In the genomic region with DNA sequence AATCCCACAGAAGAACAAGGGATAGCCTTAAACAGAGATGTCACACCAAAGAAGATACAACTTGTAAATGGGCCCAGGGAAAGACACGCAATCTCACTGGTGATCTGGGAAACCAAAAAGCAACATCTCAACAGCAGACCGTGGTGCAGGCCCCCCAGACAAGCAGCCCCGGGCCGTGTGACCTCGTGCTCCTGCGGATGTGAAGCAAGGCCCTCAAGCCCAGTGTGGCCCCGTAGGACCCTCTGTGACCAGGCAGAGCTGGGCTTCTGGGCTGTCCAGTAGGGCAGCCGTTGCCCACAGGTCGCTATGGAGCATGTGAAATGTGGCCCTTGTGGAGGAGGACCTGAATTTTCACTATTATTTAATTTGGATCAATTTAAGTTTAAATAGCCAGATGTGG, we compare ENCODE assay signal across 1 cellular context.
TF ChIP-seq lines count a peak whose summit lies in the region.

No MANE protein-coding gene starts in this region.

TF ChIP-seq in WTC11, 78 proteins besides CTCF, POLR2A, EP300 and RAD21:
- TF ChIP-seq, protein P1, sequence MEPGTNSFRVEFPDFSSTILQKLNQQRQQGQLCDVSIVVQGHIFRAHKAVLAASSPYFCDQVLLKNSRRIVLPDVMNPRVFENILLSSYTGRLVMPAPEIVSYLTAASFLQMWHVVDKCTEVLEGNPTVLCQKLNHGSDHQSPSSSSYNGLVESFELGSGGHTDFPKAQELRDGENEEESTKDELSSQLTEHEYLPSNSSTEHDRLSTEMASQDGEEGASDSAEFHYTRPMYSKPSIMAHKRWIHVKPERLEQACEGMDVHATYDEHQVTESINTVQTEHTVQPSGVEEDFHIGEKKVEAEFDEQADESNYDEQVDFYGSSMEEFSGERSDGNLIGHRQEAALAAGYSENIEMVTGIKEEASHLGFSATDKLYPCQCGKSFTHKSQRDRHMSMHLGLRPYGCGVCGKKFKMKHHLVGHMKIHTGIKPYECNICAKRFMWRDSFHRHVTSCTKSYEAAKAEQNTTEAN (CRISPR knock-in tag; IDR thresholded peaks at IDR 0.05) = no peak
- TF ChIP-seq CREM (CRISPR knock-in tag; IDR thresholded peaks at IDR 0.05) (no peak), GTF2I (CRISPR knock-in tag; conservative IDR thresholded peaks at IDR 0.05) (no peak), KAT7 (CRISPR knock-in tag; IDR thresholded peaks at IDR 0.05; ENCODE audit: borderline replicate concordance) (no peak), SMAD4 (CRISPR knock-in tag; IDR thresholded peaks at IDR 0.05) (no peak), NR1H2 (CRISPR knock-in tag; IDR thresholded peaks at IDR 0.05) (no peak), ZNF423 (CRISPR knock-in tag; IDR thresholded peaks at IDR 0.05) (no peak), NR2C2 (CRISPR knock-in tag; IDR thresholded peaks at IDR 0.05) (no peak), ETV6 (CRISPR knock-in tag; IDR thresholded peaks at IDR 0.05) (no peak), ZNF671 (CRISPR knock-in tag; IDR thresholded peaks at IDR 0.05) (no peak), JUN (CRISPR knock-in tag; IDR thresholded peaks at IDR 0.05) (no peak), SP1 (CRISPR knock-in tag; conservative IDR thresholded peaks at IDR 0.05) (no peak)
- TF ChIP-seq, protein P2, sequence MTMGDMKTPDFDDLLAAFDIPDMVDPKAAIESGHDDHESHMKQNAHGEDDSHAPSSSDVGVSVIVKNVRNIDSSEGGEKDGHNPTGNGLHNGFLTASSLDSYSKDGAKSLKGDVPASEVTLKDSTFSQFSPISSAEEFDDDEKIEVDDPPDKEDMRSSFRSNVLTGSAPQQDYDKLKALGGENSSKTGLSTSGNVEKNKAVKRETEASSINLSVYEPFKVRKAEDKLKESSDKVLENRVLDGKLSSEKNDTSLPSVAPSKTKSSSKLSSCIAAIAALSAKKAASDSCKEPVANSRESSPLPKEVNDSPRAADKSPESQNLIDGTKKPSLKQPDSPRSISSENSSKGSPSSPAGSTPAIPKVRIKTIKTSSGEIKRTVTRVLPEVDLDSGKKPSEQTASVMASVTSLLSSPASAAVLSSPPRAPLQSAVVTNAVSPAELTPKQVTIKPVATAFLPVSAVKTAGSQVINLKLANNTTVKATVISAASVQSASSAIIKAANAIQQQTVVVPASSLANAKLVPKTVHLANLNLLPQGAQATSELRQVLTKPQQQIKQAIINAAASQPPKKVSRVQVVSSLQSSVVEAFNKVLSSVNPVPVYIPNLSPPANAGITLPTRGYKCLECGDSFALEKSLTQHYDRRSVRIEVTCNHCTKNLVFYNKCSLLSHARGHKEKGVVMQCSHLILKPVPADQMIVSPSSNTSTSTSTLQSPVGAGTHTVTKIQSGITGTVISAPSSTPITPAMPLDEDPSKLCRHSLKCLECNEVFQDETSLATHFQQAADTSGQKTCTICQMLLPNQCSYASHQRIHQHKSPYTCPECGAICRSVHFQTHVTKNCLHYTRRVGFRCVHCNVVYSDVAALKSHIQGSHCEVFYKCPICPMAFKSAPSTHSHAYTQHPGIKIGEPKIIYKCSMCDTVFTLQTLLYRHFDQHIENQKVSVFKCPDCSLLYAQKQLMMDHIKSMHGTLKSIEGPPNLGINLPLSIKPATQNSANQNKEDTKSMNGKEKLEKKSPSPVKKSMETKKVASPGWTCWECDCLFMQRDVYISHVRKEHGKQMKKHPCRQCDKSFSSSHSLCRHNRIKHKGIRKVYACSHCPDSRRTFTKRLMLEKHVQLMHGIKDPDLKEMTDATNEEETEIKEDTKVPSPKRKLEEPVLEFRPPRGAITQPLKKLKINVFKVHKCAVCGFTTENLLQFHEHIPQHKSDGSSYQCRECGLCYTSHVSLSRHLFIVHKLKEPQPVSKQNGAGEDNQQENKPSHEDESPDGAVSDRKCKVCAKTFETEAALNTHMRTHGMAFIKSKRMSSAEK (CRISPR knock-in tag; IDR thresholded peaks at IDR 0.05; ENCODE audit: borderline replicate concordance) = no peak
- TF ChIP-seq, protein P3, sequence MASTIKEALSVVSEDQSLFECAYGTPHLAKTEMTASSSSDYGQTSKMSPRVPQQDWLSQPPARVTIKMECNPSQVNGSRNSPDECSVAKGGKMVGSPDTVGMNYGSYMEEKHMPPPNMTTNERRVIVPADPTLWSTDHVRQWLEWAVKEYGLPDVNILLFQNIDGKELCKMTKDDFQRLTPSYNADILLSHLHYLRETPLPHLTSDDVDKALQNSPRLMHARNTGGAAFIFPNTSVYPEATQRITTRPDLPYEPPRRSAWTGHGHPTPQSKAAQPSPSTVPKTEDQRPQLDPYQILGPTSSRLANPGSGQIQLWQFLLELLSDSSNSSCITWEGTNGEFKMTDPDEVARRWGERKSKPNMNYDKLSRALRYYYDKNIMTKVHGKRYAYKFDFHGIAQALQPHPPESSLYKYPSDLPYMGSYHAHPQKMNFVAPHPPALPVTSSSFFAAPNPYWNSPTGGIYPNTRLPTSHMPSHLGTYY (CRISPR knock-in tag; IDR thresholded peaks at IDR 0.05) = no peak
- TF ChIP-seq, protein P4, sequence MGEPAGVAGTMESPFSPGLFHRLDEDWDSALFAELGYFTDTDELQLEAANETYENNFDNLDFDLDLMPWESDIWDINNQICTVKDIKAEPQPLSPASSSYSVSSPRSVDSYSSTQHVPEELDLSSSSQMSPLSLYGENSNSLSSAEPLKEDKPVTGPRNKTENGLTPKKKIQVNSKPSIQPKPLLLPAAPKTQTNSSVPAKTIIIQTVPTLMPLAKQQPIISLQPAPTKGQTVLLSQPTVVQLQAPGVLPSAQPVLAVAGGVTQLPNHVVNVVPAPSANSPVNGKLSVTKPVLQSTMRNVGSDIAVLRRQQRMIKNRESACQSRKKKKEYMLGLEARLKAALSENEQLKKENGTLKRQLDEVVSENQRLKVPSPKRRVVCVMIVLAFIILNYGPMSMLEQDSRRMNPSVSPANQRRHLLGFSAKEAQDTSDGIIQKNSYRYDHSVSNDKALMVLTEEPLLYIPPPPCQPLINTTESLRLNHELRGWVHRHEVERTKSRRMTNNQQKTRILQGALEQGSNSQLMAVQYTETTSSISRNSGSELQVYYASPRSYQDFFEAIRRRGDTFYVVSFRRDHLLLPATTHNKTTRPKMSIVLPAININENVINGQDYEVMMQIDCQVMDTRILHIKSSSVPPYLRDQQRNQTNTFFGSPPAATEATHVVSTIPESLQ (CRISPR knock-in tag; IDR thresholded peaks at IDR 0.05) = no peak
